16 cellular contexts compared by ENCODE assay signal in genomic region chr18:45764000-45764686, GRCh38. TPM values are rescaled to one million over a fixed set of nuclear protein-coding genes. Genes with fewer than 3 reads are reported as not detected.
DNase-seq lines count a peak whose midpoint lies in the region; ATAC-seq, FAIRE-seq and TF ChIP-seq lines count a peak whose summit lies in the region.
"Had no signal": no experiment of that assay in that cellular context is flagged by ENCODE, and none has a peak within 500 bp of the region (broad histone marks: within the 10 kb centered on the region; RNA-seq: fewer than 3 reads in every experiment).

No MANE protein-coding gene starts in this region.

- H3K79me2 ChIP-seq in Karpas-422 (ENCODE audit: low read length): no peaks in the 10 kb centered on the region

- H3K27ac Mint-ChIP-seq in neural crest cell (ENCODE audit: unreplicated experiment): peak overlapping the region; percentile 10
- no peak overlapping the region for H3K27ac Mint-ChIP-seq in activated T-helper 17 cell treated with anti-CD3 and anti-CD28 coated beads, Interleukin-2, amount 50 U/mL, for 72 hours

- no peaks in the 10 kb centered on the region for H3K9me3 ChIP-seq in Karpas-422 (ENCODE audit: low read length)
- no peaks in the 10 kb centered on the region for H3K9me3 ChIP-seq in Peyer's patch
- H3K9me3 ChIP-seq: thoracic aorta had no signal

- DNase-seq in ELF-1 (ENCODE audit: low read depth, low spot score) (peak; percentile 5), Karpas-422 (peak; percentile 50), bronchial epithelial cell (ENCODE audit: low read depth) (peak; percentile 65), neural crest cell (ENCODE audit: low read depth, low spot score) (no peak), Peyer's patch (no peak)
- DNase-seq: activated T-cell treated with anti-CD3 and anti-CD28 coated beads, Interleukin-2, amount 50 U/mL, for 1 hour; aorta; hypothalamus; NCI-H1930; NCI-H748 treated with DMSO at 0.1 percent for 48 hours had no signal

- no peak overlapping the region for H3K4me3 Mint-ChIP-seq in neural crest cell
- no peak overlapping the region for H3K4me3 Mint-ChIP-seq in activated T-helper 17 cell treated with anti-CD3 and anti-CD28 coated beads, Interleukin-2, amount 50 U/mL, for 72 hours

- H3K4me3 ChIP-seq in Karpas-422 (ENCODE audit: low read length) (no peak overlapping the region), bronchial epithelial cell (ENCODE audit: low read depth, low read length) (no peak overlapping the region), Peyer's patch (no peak overlapping the region)
- H3K4me3 ChIP-seq: K562, skin epidermis, thoracic aorta had no signal

- H3K4me2 ChIP-seq in Karpas-422 (ENCODE audit: low read depth, low read length, poor library complexity, severe bottlenecking): no peak overlapping the region

- peaks cover 7% of the 10 kb centered on the region for H3K4me1 Mint-ChIP-seq in neural crest cell
- H3K4me1 Mint-ChIP-seq in activated T-helper 17 cell treated with anti-CD3 and anti-CD28 coated beads, Interleukin-2, amount 50 U/mL, for 72 hours: peaks cover 5% of the 10 kb centered on the region

- no peaks in the 10 kb centered on the region for H3K36me3 Mint-ChIP-seq in neural crest cell (ENCODE audit: low read depth)
- no peaks in the 10 kb centered on the region for H3K36me3 Mint-ChIP-seq in activated T-helper 17 cell treated with anti-CD3 and anti-CD28 coated beads, Interleukin-2, amount 50 U/mL, for 72 hours (ENCODE audit: low read depth)

- H3K36me3 ChIP-seq in Karpas-422 (ENCODE audit: insufficient read depth, low read length): no peaks in the 10 kb centered on the region
- no peaks in the 10 kb centered on the region for H3K36me3 ChIP-seq in bronchial epithelial cell (ENCODE audit: control insufficient read depth, insufficient read depth, low read length)
- H3K36me3 ChIP-seq in Peyer's patch: no peaks in the 10 kb centered on the region
- H3K36me3 ChIP-seq: thoracic aorta had no signal

- H3K9me2 ChIP-seq in Karpas-422 (replicated peaks; ENCODE audit: insufficient read depth, low read length): no peaks in the 10 kb centered on the region

- no peaks in the 10 kb centered on the region for H4K20me1 ChIP-seq in Karpas-422 (ENCODE audit: insufficient read depth, low read depth, low read length)

- TF ChIP-seq CTCF in bronchial epithelial cell (IDR thresholded peaks at IDR 0.05; ENCODE audit: insufficient read depth, low read length, severe bottlenecking): no peak
- TF ChIP-seq CTCF in neural crest cell (conservative IDR thresholded peaks at IDR 0.05): no peak
- no peak for TF ChIP-seq CTCF in Peyer's patch (IDR thresholded peaks at IDR 0.05)

- H3K27ac ChIP-seq in Karpas-422 (ENCODE audit: low read length): peak overlapping the region; percentile 14; the same call in 1 of the 2 replicates
- H3K27ac ChIP-seq in Peyer's patch: no peak overlapping the region
- H3K27ac ChIP-seq: skin epidermis, thoracic aorta had no signal

- no peaks in the 10 kb centered on the region for H3K27me3 ChIP-seq in Karpas-422 (ENCODE audit: low read length)
- no peaks in the 10 kb centered on the region for H3K27me3 ChIP-seq in bronchial epithelial cell (ENCODE audit: control insufficient read depth, insufficient read depth, low read length)
- H3K27me3 ChIP-seq in Peyer's patch: no peaks in the 10 kb centered on the region

- ATAC-seq in activated T-helper 17 cell treated with anti-CD3 and anti-CD28 coated beads, Interleukin-2, amount 50 U/mL, for 72 hours (replicated peaks): no peak
- no peak for ATAC-seq in GM18517 (IDR thresholded peaks at IDR 0.05; ENCODE audit: unreplicated experiment)
- ATAC-seq: K562 had no signal

- H3K4me1 ChIP-seq in Karpas-422 (ENCODE audit: low read length) (peaks cover 45% of the 10 kb centered on the region), Peyer's patch (no peaks in the 10 kb centered on the region)

- peak overlapping the region; percentile 71 for H2AFZ ChIP-seq in Karpas-422 (ENCODE audit: low read length)

- peaks cover 11% of the 10 kb centered on the region for H3K27me3 Mint-ChIP-seq in neural crest cell (ENCODE audit: low read depth)
- peaks cover 4% of the 10 kb centered on the region for H3K27me3 Mint-ChIP-seq in activated T-helper 17 cell treated with anti-CD3 and anti-CD28 coated beads, Interleukin-2, amount 50 U/mL, for 72 hours

- H3K9ac ChIP-seq in Karpas-422 (ENCODE audit: low read length): no peak overlapping the region

- H3K9me3 Mint-ChIP-seq in neural crest cell: peaks cover 2% of the 10 kb centered on the region
- H3K9me3 Mint-ChIP-seq in activated T-helper 17 cell treated with anti-CD3 and anti-CD28 coated beads, Interleukin-2, amount 50 U/mL, for 72 hours: no peaks in the 10 kb centered on the region

- peak; percentile 79 for FAIRE-seq in bronchial epithelial cell (lab: Jason Lieb, UNC)
- FAIRE-seq: K562 had no signal

- no peak for TF ChIP-seq POLR2A in Peyer's patch (IDR thresholded peaks at IDR 0.05)

RNA-seq across cellular contexts. Expression of gene SLC14A1, which starts 40.2 kb away (rescaled TPM):
- total RNA-seq in Karpas-422 (2014; rRNA removed; shearing (Covaris generic); ENCODE audit: low replicate concordance): 1.1 TPM in 1 of 2 replicates, not detected in the other
- not detected in 2 replicates for total RNA-seq in bronchial epithelial cell
- total RNA-seq in neural crest cell: not detected in 2 replicates
- total RNA-seq in activated T-helper 17 cell treated with anti-CD3 and anti-CD28 coated beads, Interleukin-2, amount 50 U/mL, for 72 hours: 1 to 10 TPM in 1 of 2 donors, under 1 TPM in 1; 0.17 to 1.1 TPM
- total RNA-seq in Peyer's patch: 1 to 10 TPM in 3 of 4 donors, under 1 TPM in 1; 0.35 to 9.7 (median 1.6) TPM
- total RNA-seq: SK-MEL-5 had no signal

Comparison
In these comparisons a context has a peak if more than half of its experiments do, and no peak if none do; other contexts are left out.
1. DNase-seq: peak in ELF-1 (single experiment), Karpas-422 (single experiment) and bronchial epithelial cell (single experiment); none in neural crest cell (single experiment) and Peyer's patch (0 of 3).